1 cellular context compared by ENCODE assay signal in the genomic region with DNA sequence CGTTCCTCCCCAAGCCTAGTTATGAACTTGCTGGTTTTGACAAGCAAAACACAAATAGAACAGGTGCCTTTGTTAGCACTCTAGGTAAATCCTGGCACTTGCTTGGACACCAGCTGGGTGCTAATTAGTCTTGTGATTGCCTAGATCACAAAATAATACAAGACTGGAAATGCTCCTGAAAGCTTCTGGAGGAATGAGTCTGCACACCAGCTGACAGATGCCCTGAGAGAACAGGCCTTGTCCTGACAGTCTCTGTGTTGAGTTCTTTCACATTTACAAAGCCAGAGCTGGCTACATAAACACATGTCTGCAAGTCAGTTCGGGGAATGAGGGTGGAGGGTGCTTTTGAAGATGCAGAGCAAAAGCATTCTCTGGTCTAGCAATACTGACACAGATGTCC.
TF ChIP-seq lines count a peak whose summit lies in the region.

No MANE protein-coding gene starts in this region.

TF ChIP-seq in GM23338, 12 proteins besides CTCF, POLR2A, EP300 and RAD21:
- TF ChIP-seq, protein P1, sequence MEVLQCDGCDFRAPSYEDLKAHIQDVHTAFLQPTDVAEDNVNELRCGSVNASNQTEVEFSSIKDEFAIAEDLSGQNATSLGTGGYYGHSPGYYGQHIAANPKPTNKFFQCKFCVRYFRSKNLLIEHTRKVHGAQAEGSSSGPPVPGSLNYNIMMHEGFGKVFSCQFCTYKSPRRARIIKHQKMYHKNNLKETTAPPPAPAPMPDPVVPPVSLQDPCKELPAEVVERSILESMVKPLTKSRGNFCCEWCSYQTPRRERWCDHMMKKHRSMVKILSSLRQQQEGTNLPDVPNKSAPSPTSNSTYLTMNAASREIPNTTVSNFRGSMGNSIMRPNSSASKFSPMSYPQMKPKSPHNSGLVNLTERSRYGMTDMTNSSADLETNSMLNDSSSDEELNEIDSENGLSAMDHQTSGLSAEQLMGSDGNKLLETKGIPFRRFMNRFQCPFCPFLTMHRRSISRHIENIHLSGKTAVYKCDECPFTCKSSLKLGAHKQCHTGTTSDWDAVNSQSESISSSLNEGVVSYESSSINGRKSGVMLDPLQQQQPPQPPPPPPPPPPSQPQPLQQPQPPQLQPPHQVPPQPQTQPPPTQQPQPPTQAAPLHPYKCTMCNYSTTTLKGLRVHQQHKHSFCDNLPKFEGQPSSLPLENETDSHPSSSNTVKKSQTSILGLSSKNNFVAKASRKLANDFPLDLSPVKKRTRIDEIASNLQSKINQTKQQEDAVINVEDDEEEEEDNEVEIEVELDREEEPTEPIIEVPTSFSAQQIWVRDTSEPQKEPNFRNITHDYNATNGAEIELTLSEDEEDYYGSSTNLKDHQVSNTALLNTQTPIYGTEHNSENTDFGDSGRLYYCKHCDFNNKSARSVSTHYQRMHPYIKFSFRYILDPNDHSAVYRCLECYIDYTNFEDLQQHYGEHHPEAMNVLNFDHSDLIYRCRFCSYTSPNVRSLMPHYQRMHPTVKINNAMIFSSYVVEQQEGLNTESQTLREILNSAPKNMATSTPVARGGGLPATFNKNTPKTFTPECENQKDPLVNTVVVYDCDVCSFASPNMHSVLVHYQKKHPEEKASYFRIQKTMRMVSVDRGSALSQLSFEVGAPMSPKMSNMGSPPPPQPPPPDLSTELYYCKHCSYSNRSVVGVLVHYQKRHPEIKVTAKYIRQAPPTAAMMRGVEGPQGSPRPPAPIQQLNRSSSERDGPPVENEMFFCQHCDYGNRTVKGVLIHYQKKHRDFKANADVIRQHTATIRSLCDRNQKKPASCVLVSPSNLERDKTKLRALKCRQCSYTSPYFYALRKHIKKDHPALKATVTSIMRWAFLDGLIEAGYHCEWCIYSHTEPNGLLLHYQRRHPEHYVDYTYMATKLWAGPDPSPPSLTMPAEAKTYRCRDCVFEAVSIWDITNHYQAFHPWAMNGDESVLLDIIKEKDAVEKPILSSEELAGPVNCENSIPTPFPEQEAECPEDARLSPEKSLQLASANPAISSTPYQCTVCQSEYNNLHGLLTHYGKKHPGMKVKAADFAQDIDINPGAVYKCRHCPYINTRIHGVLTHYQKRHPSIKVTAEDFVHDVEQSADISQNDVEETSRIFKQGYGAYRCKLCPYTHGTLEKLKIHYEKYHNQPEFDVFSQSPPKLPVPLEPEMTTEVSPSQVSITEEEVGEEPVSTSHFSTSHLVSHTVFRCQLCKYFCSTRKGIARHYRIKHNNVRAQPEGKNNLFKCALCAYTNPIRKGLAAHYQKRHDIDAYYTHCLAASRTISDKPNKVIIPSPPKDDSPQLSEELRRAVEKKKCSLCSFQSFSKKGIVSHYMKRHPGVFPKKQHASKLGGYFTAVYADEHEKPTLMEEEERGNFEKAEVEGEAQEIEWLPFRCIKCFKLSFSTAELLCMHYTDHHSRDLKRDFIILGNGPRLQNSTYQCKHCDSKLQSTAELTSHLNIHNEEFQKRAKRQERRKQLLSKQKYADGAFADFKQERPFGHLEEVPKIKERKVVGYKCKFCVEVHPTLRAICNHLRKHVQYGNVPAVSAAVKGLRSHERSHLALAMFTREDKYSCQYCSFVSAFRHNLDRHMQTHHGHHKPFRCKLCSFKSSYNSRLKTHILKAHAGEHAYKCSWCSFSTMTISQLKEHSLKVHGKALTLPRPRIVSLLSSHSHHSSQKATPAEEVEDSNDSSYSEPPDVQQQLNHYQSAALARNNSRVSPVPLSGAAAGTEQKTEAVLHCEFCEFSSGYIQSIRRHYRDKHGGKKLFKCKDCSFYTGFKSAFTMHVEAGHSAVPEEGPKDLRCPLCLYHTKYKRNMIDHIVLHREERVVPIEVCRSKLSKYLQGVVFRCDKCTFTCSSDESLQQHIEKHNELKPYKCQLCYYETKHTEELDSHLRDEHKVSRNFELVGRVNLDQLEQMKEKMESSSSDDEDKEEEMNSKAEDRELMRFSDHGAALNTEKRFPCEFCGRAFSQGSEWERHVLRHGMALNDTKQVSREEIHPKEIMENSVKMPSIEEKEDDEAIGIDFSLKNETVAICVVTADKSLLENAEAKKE (CRISPR knock-in tag; IDR thresholded peaks at IDR 0.05) = no peak
- TF ChIP-seq EZH2 (IDR thresholded peaks at IDR 0.05; ENCODE audit: low read depth, unreplicated experiment) = no peak
- TF ChIP-seq, protein P2, sequence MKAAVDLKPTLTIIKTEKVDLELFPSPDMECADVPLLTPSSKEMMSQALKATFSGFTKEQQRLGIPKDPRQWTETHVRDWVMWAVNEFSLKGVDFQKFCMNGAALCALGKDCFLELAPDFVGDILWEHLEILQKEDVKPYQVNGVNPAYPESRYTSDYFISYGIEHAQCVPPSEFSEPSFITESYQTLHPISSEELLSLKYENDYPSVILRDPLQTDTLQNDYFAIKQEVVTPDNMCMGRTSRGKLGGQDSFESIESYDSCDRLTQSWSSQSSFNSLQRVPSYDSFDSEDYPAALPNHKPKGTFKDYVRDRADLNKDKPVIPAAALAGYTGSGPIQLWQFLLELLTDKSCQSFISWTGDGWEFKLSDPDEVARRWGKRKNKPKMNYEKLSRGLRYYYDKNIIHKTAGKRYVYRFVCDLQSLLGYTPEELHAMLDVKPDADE (IDR thresholded peaks at IDR 0.05) = no peak
- TF ChIP-seq STAT1 (IDR thresholded peaks at IDR 0.05; ENCODE audit: unreplicated experiment) = no peak
- TF ChIP-seq ZNF114 (CRISPR knock-in tag; IDR thresholded peaks at IDR 0.05) = no peak
- no peak for TF ChIP-seq POLR2AphosphoS5 (IDR thresholded peaks at IDR 0.05; ENCODE audit: low read depth)
- no peak for TF ChIP-seq NANOG (IDR thresholded peaks at IDR 0.05; ENCODE audit: borderline replicate concordance)
- TF ChIP-seq EZH2phosphoT487 (IDR thresholded peaks at IDR 0.05; ENCODE audit: unreplicated experiment) = no peak
- TF ChIP-seq ZNF331 (CRISPR knock-in tag; IDR thresholded peaks at IDR 0.05; ENCODE audit: low read depth) = no peak
- no peak for TF ChIP-seq JUNB (IDR thresholded peaks at IDR 0.05; ENCODE audit: unreplicated experiment)
- TF ChIP-seq CREB1 (CRISPR knock-in tag; IDR thresholded peaks at IDR 0.05; ENCODE audit: low read depth) = no peak
- TF ChIP-seq, protein P3, sequence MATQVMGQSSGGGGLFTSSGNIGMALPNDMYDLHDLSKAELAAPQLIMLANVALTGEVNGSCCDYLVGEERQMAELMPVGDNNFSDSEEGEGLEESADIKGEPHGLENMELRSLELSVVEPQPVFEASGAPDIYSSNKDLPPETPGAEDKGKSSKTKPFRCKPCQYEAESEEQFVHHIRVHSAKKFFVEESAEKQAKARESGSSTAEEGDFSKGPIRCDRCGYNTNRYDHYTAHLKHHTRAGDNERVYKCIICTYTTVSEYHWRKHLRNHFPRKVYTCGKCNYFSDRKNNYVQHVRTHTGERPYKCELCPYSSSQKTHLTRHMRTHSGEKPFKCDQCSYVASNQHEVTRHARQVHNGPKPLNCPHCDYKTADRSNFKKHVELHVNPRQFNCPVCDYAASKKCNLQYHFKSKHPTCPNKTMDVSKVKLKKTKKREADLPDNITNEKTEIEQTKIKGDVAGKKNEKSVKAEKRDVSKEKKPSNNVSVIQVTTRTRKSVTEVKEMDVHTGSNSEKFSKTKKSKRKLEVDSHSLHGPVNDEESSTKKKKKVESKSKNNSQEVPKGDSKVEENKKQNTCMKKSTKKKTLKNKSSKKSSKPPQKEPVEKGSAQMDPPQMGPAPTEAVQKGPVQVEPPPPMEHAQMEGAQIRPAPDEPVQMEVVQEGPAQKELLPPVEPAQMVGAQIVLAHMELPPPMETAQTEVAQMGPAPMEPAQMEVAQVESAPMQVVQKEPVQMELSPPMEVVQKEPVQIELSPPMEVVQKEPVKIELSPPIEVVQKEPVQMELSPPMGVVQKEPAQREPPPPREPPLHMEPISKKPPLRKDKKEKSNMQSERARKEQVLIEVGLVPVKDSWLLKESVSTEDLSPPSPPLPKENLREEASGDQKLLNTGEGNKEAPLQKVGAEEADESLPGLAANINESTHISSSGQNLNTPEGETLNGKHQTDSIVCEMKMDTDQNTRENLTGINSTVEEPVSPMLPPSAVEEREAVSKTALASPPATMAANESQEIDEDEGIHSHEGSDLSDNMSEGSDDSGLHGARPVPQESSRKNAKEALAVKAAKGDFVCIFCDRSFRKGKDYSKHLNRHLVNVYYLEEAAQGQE (IDR thresholded peaks at IDR 0.05; ENCODE audit: unreplicated experiment) = no peak
TF ChIP-seq in GM23338: peak in this region for 0.
